1 cellular context compared by ENCODE assay signal in the genomic region with DNA sequence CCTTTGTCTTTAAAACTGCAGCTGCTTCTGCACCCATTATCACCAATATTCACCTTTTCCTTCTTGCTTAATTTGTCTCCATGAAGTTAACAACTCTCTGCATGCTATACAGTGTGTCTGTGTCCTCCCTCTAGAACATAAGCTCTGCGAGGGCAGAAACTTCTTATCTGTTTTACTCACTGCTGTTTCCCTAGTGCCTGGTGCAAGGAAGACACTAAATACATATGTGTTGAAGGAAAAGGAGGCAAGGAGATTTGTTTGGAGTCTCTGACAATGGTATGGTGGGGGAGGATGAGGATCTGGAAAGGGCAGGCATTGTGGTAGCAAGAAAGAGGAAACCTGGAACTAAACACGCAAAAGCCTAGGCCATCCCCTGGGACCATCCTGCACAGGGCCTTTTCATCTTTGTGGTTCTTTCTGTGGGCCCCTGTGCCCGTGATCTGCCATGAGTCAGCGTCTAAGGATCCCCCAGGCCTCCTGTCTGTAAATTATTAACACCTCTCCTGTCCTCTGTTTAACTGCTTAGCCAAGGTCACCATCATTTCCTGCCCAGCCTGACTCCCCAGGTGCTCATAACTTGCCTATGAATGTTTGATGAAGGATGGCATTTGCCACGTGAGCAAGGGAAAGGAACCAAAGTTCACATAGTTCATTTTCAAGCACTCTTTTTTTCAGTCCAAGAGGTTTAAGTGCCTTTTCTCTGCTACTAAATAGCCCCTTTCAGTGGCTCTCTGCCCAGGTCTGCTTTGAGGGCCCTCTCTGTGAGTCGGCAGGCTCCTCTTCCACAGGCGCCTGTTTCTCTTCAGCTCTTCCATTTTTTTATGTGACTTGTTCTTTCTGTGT.
A peak's percentile ranks its signal among the peaks of the same experiment; 100 is the strongest.
TF ChIP-seq lines count a peak whose summit lies in the region.

No MANE protein-coding gene starts in this region.

TF ChIP-seq in HCT116, 20 proteins besides CTCF, POLR2A, EP300 and RAD21 (continued from another document):
- TF ChIP-seq SP1 (IDR thresholded peaks at IDR 0.05; ENCODE audit: low read depth) (peak; percentile 57), ATF3 (IDR thresholded peaks at IDR 0.05) (no peak), POLR2AphosphoS5 (IDR thresholded peaks at IDR 0.05; ENCODE audit: low read depth, low read length) (no peak), ZFX (IDR thresholded peaks at IDR 0.05) (no peak; the same call in 1 of the 2 replicates), MAX (IDR thresholded peaks at IDR 0.05) (no peak; the same call in 1 of the 2 replicates), CEBPB (IDR thresholded peaks at IDR 0.05; ENCODE audit: low read depth) (no peak), EZH2phosphoT487 (IDR thresholded peaks at IDR 0.05; ENCODE audit: borderline replicate concordance) (no peak), TCF7L2 (IDR thresholded peaks at IDR 0.05; ENCODE audit: borderline replicate concordance, extremely low read depth, insufficient read depth, insufficient read length) (peak; percentile 75), JUND (IDR thresholded peaks at IDR 0.05) (peak; percentile 54), REST (IDR thresholded peaks at IDR 0.05; ENCODE audit: low read depth) (no peak), ZNF274 (IDR thresholded peaks at IDR 0.05; ENCODE audit: low read depth, low read length) (no peak), SIN3A (IDR thresholded peaks at IDR 0.05; ENCODE audit: low read depth) (no peak), EGR1 (IDR thresholded peaks at IDR 0.05; ENCODE audit: low read depth) (no peak)
